Comparison of ENCODE assay signal across 16 cellular contexts in the genomic region with DNA sequence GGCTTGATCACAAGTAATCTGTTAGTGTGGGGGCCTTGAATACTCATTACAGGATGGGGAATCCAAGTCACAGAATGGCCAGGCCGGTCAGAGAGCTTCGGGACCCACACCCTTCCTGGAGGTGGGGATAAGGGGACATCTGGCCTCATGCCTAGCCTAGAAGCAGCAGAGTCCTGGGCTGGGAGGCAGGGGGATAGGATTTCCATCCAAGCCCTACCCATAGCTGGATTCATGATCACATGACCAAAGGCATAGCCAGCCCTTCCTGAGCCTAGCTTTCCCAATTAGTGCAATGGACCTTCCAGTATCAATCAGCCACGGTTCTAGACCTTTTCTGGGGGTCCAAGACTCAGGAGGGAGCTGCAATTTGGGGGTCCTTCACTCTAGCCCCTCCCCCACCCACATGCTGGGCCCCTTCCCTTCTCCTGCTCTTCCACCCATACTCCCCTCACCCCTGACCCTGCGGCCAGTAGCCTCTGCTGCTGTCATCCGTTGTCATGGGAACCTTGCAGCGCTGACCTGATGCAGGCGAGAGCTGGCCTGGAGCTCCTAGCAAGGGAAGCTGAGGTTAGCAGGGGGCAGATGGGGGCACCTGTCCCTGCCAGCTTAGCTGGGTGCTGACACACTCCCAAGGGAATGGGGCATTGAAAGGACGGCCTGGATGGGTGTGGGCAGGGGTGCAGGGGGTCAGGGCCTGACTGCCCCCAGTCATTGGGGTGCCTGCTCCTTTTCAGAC. TPM values are rescaled to one million over a fixed set of nuclear protein-coding genes. Genes with fewer than 3 reads are reported as not detected.
A peak's percentile ranks its signal among the peaks of the same experiment; 100 is the strongest.
DNase-seq lines count a peak whose midpoint lies in the region; ATAC-seq, FAIRE-seq and TF ChIP-seq lines count a peak whose summit lies in the region.
"Had no signal": no experiment of that assay in that cellular context is flagged by ENCODE, and none has a peak within 500 bp of the region (broad histone marks: within the 10 kb centered on the region; RNA-seq: fewer than 3 reads in every experiment).

No MANE protein-coding gene starts in this region.

- intact Hi-C loops in psoas muscle (cut with DNase I) = loop anchor here in 1 of 2 donors (5.0 kb wide), 1 partner anchor 70 kb away; no protein-coding TSS in a partner anchor

- peaks cover 4% of the 10 kb centered on the region for H3K4me1 Mint-ChIP-seq in activated naive CD8-positive, alpha-beta T cell treated with anti-CD3 and anti-CD28 coated beads for 36 hours

- TF ChIP-seq RAD21 in neural cell (conservative IDR thresholded peaks at IDR 0.05) = no peak

- H3K9me3 ChIP-seq in neural cell (ENCODE audit: low read length) (no peaks in the 10 kb centered on the region), psoas muscle (no peaks in the 10 kb centered on the region)
- H3K9me3 ChIP-seq: Caco-2, ovary had no signal

- no peaks in the 10 kb centered on the region for H3K9me2 ChIP-seq in neural cell (ENCODE audit: insufficient read depth, low read length)

- H3K36me3 ChIP-seq in neural cell (ENCODE audit: insufficient read depth, low read length) (no peaks in the 10 kb centered on the region), psoas muscle (ENCODE audit: insufficient read depth in 1 of 2, low read depth in 1 of 2) (no peaks in the 10 kb centered on the region)
- H3K36me3 ChIP-seq: ovary had no signal

- no peak overlapping the region for H3K27ac Mint-ChIP-seq in activated naive CD8-positive, alpha-beta T cell treated with anti-CD3 and anti-CD28 coated beads for 36 hours

- peak overlapping the region; percentile 12 for H3K9ac ChIP-seq in neural cell (ENCODE audit: low read length)
- H3K9ac ChIP-seq: GM23248 had no signal

- H4K20me1 ChIP-seq in neural cell (ENCODE audit: insufficient read depth) = no peaks in the 10 kb centered on the region

- H3K27ac ChIP-seq in neural cell (ENCODE audit: low read length) = peak overlapping the region; percentile 31
- no peak overlapping the region for H3K27ac ChIP-seq in psoas muscle
- H3K27ac ChIP-seq: ovary had no signal

- no peak overlapping the region for H2AFZ ChIP-seq in neural cell (ENCODE audit: low read depth, low read length)
- H2AFZ ChIP-seq: GM23248 had no signal

- no peaks in the 10 kb centered on the region for H3K27me3 Mint-ChIP-seq in activated naive CD8-positive, alpha-beta T cell treated with anti-CD3 and anti-CD28 coated beads for 36 hours

- TF ChIP-seq CTCF in neural cell (IDR thresholded peaks at IDR 0.05; ENCODE audit: poor library complexity, severe bottlenecking) (no peak), psoas muscle (IDR thresholded peaks at IDR 0.05) (no peak)

- H3K4me3 ChIP-seq in neural cell (ENCODE audit: low read length) = no peak overlapping the region
- no peak overlapping the region for H3K4me3 ChIP-seq in psoas muscle
- H3K4me3 ChIP-seq: GM23248, ovary had no signal

- H3K4me2 ChIP-seq in neural cell (ENCODE audit: low read length) = no peak overlapping the region

- peaks cover 54% of the 10 kb centered on the region for H3K4me1 ChIP-seq in psoas muscle

- 25 to 38% (median 32%) methylated on average over 7 to 8 of the region's 8 CpGs for WGBS in psoas muscle, 3 donors

- peak; percentile 55 for DNase-seq in M059J (ENCODE audit: low read depth)
- peak; percentile 85 for DNase-seq in ecto neural progenitor cell (ENCODE audit: low spot score)
- no peak for DNase-seq in psoas muscle
- DNase-seq in DMS53 (lab: John Stamatoyannopoulos, UW) = no peak
- no peak for DNase-seq in activated naive CD8-positive, alpha-beta T cell treated with anti-CD3 and anti-CD28 coated beads for 36 hours
- DNase-seq: activated effector memory CD4-positive, alpha-beta T cell treated with anti-CD3 and anti-CD28 coated beads, Interleukin-2, amount 50 U/mL, for 16 hours; Caco-2; kidney glomerular epithelial cell; NCI-H1092 treated with DMSO at 0.1 percent for 48 hours; ovary; stimulated activated CD4-positive, alpha-beta T cell treated with anti-CD3 and anti-CD28 coated beads, Interleukin-2, amount 100 ng/mL, for 48 hours; T1000 had no signal

- TF ChIP-seq EP300 in neural cell (conservative IDR thresholded peaks at IDR 0.05; ENCODE audit: poor library complexity, severe bottlenecking) = no peak

- no peaks in the 10 kb centered on the region for H3K79me2 ChIP-seq in neural cell (replicated peaks; ENCODE audit: insufficient read depth, low read length)

- no peaks in the 10 kb centered on the region for H3K36me3 Mint-ChIP-seq in activated naive CD8-positive, alpha-beta T cell treated with anti-CD3 and anti-CD28 coated beads for 36 hours

- no peak overlapping the region for H3K4me3 Mint-ChIP-seq in activated naive CD8-positive, alpha-beta T cell treated with anti-CD3 and anti-CD28 coated beads for 36 hours

- H3K9me3 Mint-ChIP-seq in activated naive CD8-positive, alpha-beta T cell treated with anti-CD3 and anti-CD28 coated beads for 36 hours = no peaks in the 10 kb centered on the region

- no peak for ATAC-seq in HG03095 (IDR thresholded peaks at IDR 0.05; ENCODE audit: unreplicated experiment)
- ATAC-seq in psoas muscle = no peak

- no peaks in the 10 kb centered on the region for H3F3A ChIP-seq in neural cell (ENCODE audit: insufficient read depth, low read length, poor library complexity, severe bottlenecking)

- FAIRE-seq in G401.6 (lab: Jason Lieb, UNC) = peak; percentile 27

- H3K27me3 ChIP-seq in neural cell (ENCODE audit: insufficient read depth, low read depth, low read length) (no peaks in the 10 kb centered on the region), psoas muscle (ENCODE audit: insufficient read depth in 3 of 3, low read length in 2 of 3) (no peaks in the 10 kb centered on the region)
- H3K27me3 ChIP-seq: ovary had no signal

TF ChIP-seq in neural cell, 6 proteins besides CTCF, POLR2A, EP300 and RAD21:
- TF ChIP-seq MXI1 (conservative IDR thresholded peaks at IDR 0.05; ENCODE audit: poor library complexity, severe bottlenecking) (no peak), TAF1 (IDR thresholded peaks at IDR 0.05; ENCODE audit: low read depth) (no peak), POLR2AphosphoS5 (IDR thresholded peaks at IDR 0.05) (no peak), SMC3 (conservative IDR thresholded peaks at IDR 0.05; ENCODE audit: poor library complexity) (no peak), EZH2 (IDR thresholded peaks at IDR 0.05; ENCODE audit: borderline replicate concordance, insufficient read depth, low read length, poor library complexity, severe bottlenecking) (no peak)
- TF ChIP-seq, protein P1, sequence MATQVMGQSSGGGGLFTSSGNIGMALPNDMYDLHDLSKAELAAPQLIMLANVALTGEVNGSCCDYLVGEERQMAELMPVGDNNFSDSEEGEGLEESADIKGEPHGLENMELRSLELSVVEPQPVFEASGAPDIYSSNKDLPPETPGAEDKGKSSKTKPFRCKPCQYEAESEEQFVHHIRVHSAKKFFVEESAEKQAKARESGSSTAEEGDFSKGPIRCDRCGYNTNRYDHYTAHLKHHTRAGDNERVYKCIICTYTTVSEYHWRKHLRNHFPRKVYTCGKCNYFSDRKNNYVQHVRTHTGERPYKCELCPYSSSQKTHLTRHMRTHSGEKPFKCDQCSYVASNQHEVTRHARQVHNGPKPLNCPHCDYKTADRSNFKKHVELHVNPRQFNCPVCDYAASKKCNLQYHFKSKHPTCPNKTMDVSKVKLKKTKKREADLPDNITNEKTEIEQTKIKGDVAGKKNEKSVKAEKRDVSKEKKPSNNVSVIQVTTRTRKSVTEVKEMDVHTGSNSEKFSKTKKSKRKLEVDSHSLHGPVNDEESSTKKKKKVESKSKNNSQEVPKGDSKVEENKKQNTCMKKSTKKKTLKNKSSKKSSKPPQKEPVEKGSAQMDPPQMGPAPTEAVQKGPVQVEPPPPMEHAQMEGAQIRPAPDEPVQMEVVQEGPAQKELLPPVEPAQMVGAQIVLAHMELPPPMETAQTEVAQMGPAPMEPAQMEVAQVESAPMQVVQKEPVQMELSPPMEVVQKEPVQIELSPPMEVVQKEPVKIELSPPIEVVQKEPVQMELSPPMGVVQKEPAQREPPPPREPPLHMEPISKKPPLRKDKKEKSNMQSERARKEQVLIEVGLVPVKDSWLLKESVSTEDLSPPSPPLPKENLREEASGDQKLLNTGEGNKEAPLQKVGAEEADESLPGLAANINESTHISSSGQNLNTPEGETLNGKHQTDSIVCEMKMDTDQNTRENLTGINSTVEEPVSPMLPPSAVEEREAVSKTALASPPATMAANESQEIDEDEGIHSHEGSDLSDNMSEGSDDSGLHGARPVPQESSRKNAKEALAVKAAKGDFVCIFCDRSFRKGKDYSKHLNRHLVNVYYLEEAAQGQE (IDR thresholded peaks at IDR 0.05; ENCODE audit: borderline replicate concordance) = no peak

RNA-seq across cellular contexts. Expression of gene CXXC5, which starts 44.6 kb away (rescaled TPM):
- 78.6 and 122 TPM in 2 replicates for total RNA-seq in M059J (2014; rRNA removed; shearing (Covaris generic))
- polyA plus RNA-seq in neural cell (24.4 and 38.0 TPM in 2 replicates), psoas muscle (10 to 100 TPM; 24.5 to 48.5 (median 27.0) TPM)
- polyA minus RNA-seq in neural cell = 37.0 and 40.1 TPM in 2 replicates
- 10 to 100 TPM; 31.9 to 88.3 (median 48.5) TPM for total RNA-seq in psoas muscle
- total RNA-seq in activated naive CD8-positive, alpha-beta T cell treated with anti-CD3 and anti-CD28 coated beads for 36 hours = 1 to 10 TPM; 1.3 to 2.0 TPM

Comparison
In these comparisons a context has a peak if more than half of its experiments do, and no peak if none do; other contexts are left out.
1. DNase-seq: peak in M059J (single experiment) and ecto neural progenitor cell (single experiment); none in psoas muscle (0 of 2), DMS53 (single experiment) and activated naive CD8-positive, alpha-beta T cell treated with anti-CD3 and anti-CD28 coated beads for 36 hours (single experiment).
2. RNA of gene CXXC5, which starts 44.6 kb away (total RNA-seq): 78.6 to 122 TPM in M059J and 31.9 to 88.3 TPM in psoas muscle; 1.3 to 2.0 TPM in activated naive CD8-positive, alpha-beta T cell treated with anti-CD3 and anti-CD28 coated beads for 36 hours; every median in the first group is over 10 times any median in the second.